ENCODE assay signal across 9 cellular contexts in the genomic region with DNA sequence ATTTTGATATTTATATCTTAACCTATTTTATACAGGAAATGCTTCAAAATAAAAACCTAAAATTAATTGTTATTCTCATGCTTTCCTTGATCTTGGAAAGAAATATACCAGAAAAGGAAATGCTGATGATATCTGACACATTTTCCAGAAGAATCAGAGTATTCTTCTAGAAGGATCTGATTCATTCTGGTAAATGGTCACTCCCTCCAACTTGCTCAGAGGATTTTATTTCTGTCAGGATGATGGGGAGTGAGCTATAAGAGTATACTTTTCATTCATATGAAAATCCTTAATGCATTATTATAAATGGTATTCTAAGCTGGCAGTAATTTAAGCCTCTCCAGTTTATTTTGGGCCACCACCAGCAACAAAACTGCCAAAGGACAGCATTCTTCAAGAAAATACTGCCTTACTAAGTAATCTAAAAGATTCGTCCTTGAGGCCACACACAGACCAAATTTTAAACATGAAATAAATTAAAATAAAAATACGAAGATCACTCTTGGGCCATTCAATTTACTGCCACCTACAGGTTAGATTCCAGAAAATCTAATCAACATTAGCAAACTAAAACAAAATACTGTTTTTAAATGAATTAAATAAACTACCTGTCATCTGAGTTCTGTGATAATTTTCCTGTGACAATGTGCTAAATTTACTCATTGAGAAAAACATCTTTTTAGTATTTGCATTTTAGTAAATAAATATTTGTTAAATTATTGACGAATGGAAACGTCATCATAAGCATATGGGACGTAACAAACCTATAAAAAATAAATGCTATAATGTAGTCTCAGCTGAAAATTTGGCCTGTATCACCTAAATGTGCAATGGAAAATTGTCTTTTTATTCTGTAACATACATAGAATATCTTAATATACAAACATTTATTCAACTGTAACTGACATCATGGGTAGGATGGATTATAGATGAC.
A peak's percentile ranks its signal among the peaks of the same experiment; 100 is the strongest.
DNase-seq lines count a peak whose midpoint lies in the region; ATAC-seq and TF ChIP-seq lines count a peak whose summit lies in the region.
"Had no signal": no experiment of that assay in that cellular context is flagged by ENCODE, and none has a peak within 500 bp of the region (broad histone marks: within the 10 kb centered on the region; RNA-seq: fewer than 3 reads in every experiment).

No MANE protein-coding gene starts in this region.

- no peak for ATAC-seq in DND-41 (ENCODE audit: insufficient read depth, low read depth)
- no peak for ATAC-seq in GM21737 (IDR thresholded peaks at IDR 0.05; ENCODE audit: unreplicated experiment)
- no peak for ATAC-seq in GM18858 (IDR thresholded peaks at IDR 0.05; ENCODE audit: unreplicated experiment)

- TF ChIP-seq CTCF in DND-41 (IDR thresholded peaks at IDR 0.05; ENCODE audit: borderline replicate concordance, extremely low read depth, low read length, poor library complexity, severe bottlenecking) (peak; percentile 19), NB4 (IDR thresholded peaks at IDR 0.05; ENCODE audit: low read depth, low read length) (peak; percentile 11), osteocyte (IDR thresholded peaks at IDR 0.05) (peak; percentile 57)

- no peak overlapping the region for H2AFZ ChIP-seq in DND-41 (ENCODE audit: low read depth, low read length)

- no peaks in the 10 kb centered on the region for H3K4me1 ChIP-seq in DND-41 (ENCODE audit: insufficient read depth, low read length)

- no peaks in the 10 kb centered on the region for H3K27me3 Mint-ChIP-seq in osteocyte (ENCODE audit: unreplicated experiment)

- no peak overlapping the region for H3K4me2 ChIP-seq in DND-41 (ENCODE audit: insufficient read depth, low read length)

- H4K20me1 ChIP-seq in DND-41 (ENCODE audit: insufficient read depth, low read length): no peaks in the 10 kb centered on the region

- no peak for TF ChIP-seq POLR2A in NB4 (IDR thresholded peaks at IDR 0.05; ENCODE audit: extremely low read depth, insufficient read length)

- no peaks in the 10 kb centered on the region for H3K36me3 Mint-ChIP-seq in osteocyte (ENCODE audit: unreplicated experiment)

- no peak overlapping the region for H3K27ac ChIP-seq in DND-41 (ENCODE audit: low read length)

- no peaks in the 10 kb centered on the region for H3K9me3 Mint-ChIP-seq in osteocyte (ENCODE audit: unreplicated experiment)

- no peak overlapping the region for H3K9ac ChIP-seq in DND-41 (ENCODE audit: low read depth, low read length)

- no peak overlapping the region for H3K27ac Mint-ChIP-seq in osteocyte (ENCODE audit: unreplicated experiment)

- H3K4me1 Mint-ChIP-seq in osteocyte (ENCODE audit: unreplicated experiment): peaks cover 2% of the 10 kb centered on the region

- H3K79me2 ChIP-seq in DND-41 (ENCODE audit: insufficient read depth, low read length): no peaks in the 10 kb centered on the region

- H3K4me3 ChIP-seq in DND-41 (ENCODE audit: low read depth in 1 of 2, low read length in 2 of 2) (no peak overlapping the region), NB4 (ENCODE audit: low read depth, low read length) (no peak overlapping the region)

- H3K27me3 ChIP-seq in DND-41 (ENCODE audit: insufficient read depth, low read length, poor library complexity): no peaks in the 10 kb centered on the region

- H3K36me3 ChIP-seq in DND-41 (ENCODE audit: insufficient read depth, low read length): no peaks in the 10 kb centered on the region

- DNase-seq in DND-41: no peak
- DNase-seq in NB4 (ENCODE audit: low read depth): no peak
- DNase-seq in dermis blood vessel endothelial cell: peak; percentile 17
- DNase-seq in osteocyte (ENCODE audit: extremely low spot score, unreplicated experiment): no peak
- no peak for DNase-seq in NCI-H510A treated with DMSO at 0.1 percent for 48 hours (lab: John Stamatoyannopoulos, UW)
- DNase-seq in NCI-H2081 treated with DMSO at 0.1 percent for 48 hours (lab: John Stamatoyannopoulos, UW): no peak
- DNase-seq: T-helper 1 cell had no signal

- no peaks in the 10 kb centered on the region for H3K9me3 ChIP-seq in DND-41 (ENCODE audit: insufficient read depth, low read length, severe bottlenecking)

- no peak overlapping the region for H3K4me3 Mint-ChIP-seq in osteocyte (ENCODE audit: unreplicated experiment)
